ENCODE assay signal across 10 cellular contexts in genomic region chr17:49730078-49730786, GRCh38. TPM values are rescaled to one million over a fixed set of nuclear protein-coding genes. Genes with fewer than 3 reads are reported as not detected.
DNase-seq lines count a peak whose midpoint lies in the region; ATAC-seq and TF ChIP-seq lines count a peak whose summit lies in the region.
"Had no signal": no experiment of that assay in that cellular context is flagged by ENCODE, and none has a peak within 500 bp of the region (broad histone marks: within the 10 kb centered on the region; RNA-seq: fewer than 3 reads in every experiment).

No MANE protein-coding gene starts in this region.

- H3K27me3 Mint-ChIP-seq in CD8-positive, alpha-beta T cell (ENCODE audit: low read depth) = no peaks in the 10 kb centered on the region

- peaks cover 79% of the 10 kb centered on the region for H3K36me3 Mint-ChIP-seq in CD8-positive, alpha-beta T cell

- H3K27me3 ChIP-seq in CD8-positive, alpha-beta T cell (ENCODE audit: insufficient read depth, low read length) = no peaks in the 10 kb centered on the region
- no peaks in the 10 kb centered on the region for H3K27me3 ChIP-seq in psoas muscle (ENCODE audit: insufficient read depth in 3 of 3, low read length in 2 of 3)

- peaks cover 26% of the 10 kb centered on the region for H3K4me1 ChIP-seq in CD8-positive, alpha-beta T cell (ENCODE audit: insufficient read depth, low read length)
- peaks cover 26% of the 10 kb centered on the region for H3K4me1 ChIP-seq in psoas muscle

- H3K4me3 ChIP-seq in CD8-positive, alpha-beta T cell (ENCODE audit: low read depth, low read length) = no peak overlapping the region
- no peak overlapping the region for H3K4me3 ChIP-seq in psoas muscle

- no peak for TF ChIP-seq CTCF in CD8-positive, alpha-beta T cell (IDR thresholded peaks at IDR 0.05)
- TF ChIP-seq CTCF in psoas muscle (IDR thresholded peaks at IDR 0.05) = no peak

- WGBS in psoas muscle, 3 donors = 1 to 9% (median 3%) methylated on average over 4 of the region's 4 CpGs

- no peaks in the 10 kb centered on the region for H3K9me3 ChIP-seq in CD8-positive, alpha-beta T cell (ENCODE audit: low read length)
- H3K9me3 ChIP-seq in psoas muscle = no peaks in the 10 kb centered on the region

- ATAC-seq in CD8-positive, alpha-beta T cell = no peak
- peak; percentile 72 to 94 (median 92) for ATAC-seq in psoas muscle
- ATAC-seq in GM21576 (IDR thresholded peaks at IDR 0.05; ENCODE audit: unreplicated experiment) = no peak
- ATAC-seq in GM19455 (IDR thresholded peaks at IDR 0.05; ENCODE audit: unreplicated experiment) = no peak

- peaks cover 58% of the 10 kb centered on the region for H3K4me1 Mint-ChIP-seq in CD8-positive, alpha-beta T cell (ENCODE audit: low read depth)
- H3K4me1 Mint-ChIP-seq: neural crest cell had no signal

- no peak overlapping the region for H3K27ac ChIP-seq in CD8-positive, alpha-beta T cell (ENCODE audit: low read depth, low read length)
- peak overlapping the region; percentile 43 for H3K27ac ChIP-seq in psoas muscle

- H3K4me3 Mint-ChIP-seq in CD8-positive, alpha-beta T cell = no peak overlapping the region
- H3K4me3 Mint-ChIP-seq: neural crest cell had no signal

- no peak for DNase-seq in CD8-positive, alpha-beta T cell
- peak; percentile 53 for DNase-seq in amniotic epithelial cell (ENCODE audit: low read depth)
- peak; percentile 88 for DNase-seq in cardiac septum (ENCODE audit: low spot score)
- peak; percentile 74 to 86 for DNase-seq in psoas muscle
- no peak for DNase-seq in NCI-H2227 (lab: John Stamatoyannopoulos, UW; ENCODE audit: unreplicated experiment)
- no peak for DNase-seq in stimulated activated CD4-positive, alpha-beta T cell treated with anti-CD3 and anti-CD28 coated beads, Interleukin-4, amount 100 ng/mL, for 1 hour
- DNase-seq: NCI-H510A had no signal

- POLR2A ChIA-PET in CD8-positive, alpha-beta T cell (lab: Charles Lee) = interaction anchor here (0.7 to 1.3 kb wide), 4 partner anchors 10 to 811 kb away, joined by 3 to 6 read pairs (median 4); no protein-coding TSS in a partner anchor

- H3K36me3 ChIP-seq in CD8-positive, alpha-beta T cell (ENCODE audit: insufficient read depth, low read length) = peaks cover 26% of the 10 kb centered on the region
- H3K36me3 ChIP-seq in psoas muscle (ENCODE audit: insufficient read depth in 1 of 2, low read depth in 1 of 2) = no peaks in the 10 kb centered on the region

- intact Hi-C loops in CD8-positive, alpha-beta T cell (cut with DNase I, micrococcal nuclease) = no loop called here
- intact Hi-C loops in cardiac septum (cut with DNase I) = no loop called here
- intact Hi-C loops in psoas muscle (cut with DNase I) = no loop called here

- peaks cover 2% of the 10 kb centered on the region for H3K9me3 Mint-ChIP-seq in CD8-positive, alpha-beta T cell
- H3K9me3 Mint-ChIP-seq: neural crest cell had no signal

- CTCF ChIA-PET in CD8-positive, alpha-beta T cell (lab: Charles Lee) = interaction anchor here (1.0 to 1.6 kb wide), 2 partner anchors 49 to 121 kb away, joined by 3 to 4 read pairs; no protein-coding TSS in a partner anchor

- H3K27ac Mint-ChIP-seq in CD8-positive, alpha-beta T cell = peak overlapping the region; percentile 85

RNA-seq across cellular contexts. Expression of gene SLC35B1, which starts 22.5 kb away (rescaled TPM):
- total RNA-seq in CD8-positive, alpha-beta T cell = 10 to 100 TPM; 57.7 to 64.2 TPM
- total RNA-seq in cardiac septum (73.8 TPM), psoas muscle (10 to 100 TPM; 39.5 to 69.5 (median 60.9) TPM)
- 10 to 100 TPM; 60.7 to 85.7 (median 83.5) TPM for polyA plus RNA-seq in psoas muscle

RNA-seq across cellular contexts. Expression of gene FAM117A, which starts 33.7 kb away (rescaled TPM):
- 10 to 100 TPM; 23.4 to 28.7 TPM for total RNA-seq in CD8-positive, alpha-beta T cell
- 5.8 TPM for total RNA-seq in cardiac septum
- 1 to 10 TPM in 3 of 4 donors, under 1 TPM in 1; 0.71 to 5.1 (median 2.2) TPM for total RNA-seq in psoas muscle
- polyA plus RNA-seq in psoas muscle = 1 to 10 TPM; 1.8 to 2.7 (median 2.1) TPM

RNA-seq across cellular contexts. Expression of gene SPOP, which starts 52.3 kb away (rescaled TPM):
- 10 to 100 TPM; 30.5 to 34.3 TPM for total RNA-seq in CD8-positive, alpha-beta T cell
- 68.3 TPM for total RNA-seq in cardiac septum
- 10 to 100 TPM; 37.1 to 59.7 (median 52.0) TPM for total RNA-seq in psoas muscle
- 10 to 100 TPM; 31.2 to 64.9 (median 35.5) TPM for polyA plus RNA-seq in psoas muscle

RNA-seq across cellular contexts. Expression of gene KAT7, which starts 58.2 kb away (rescaled TPM):
- total RNA-seq in CD8-positive, alpha-beta T cell = 100 to 1,000 TPM; 170 to 189 TPM
- total RNA-seq in cardiac septum (63.2 TPM), psoas muscle (10 to 100 TPM; 27.6 to 60.7 (median 54.7) TPM)
- 10 to 100 TPM; 15.4 to 34.1 (median 16.5) TPM for polyA plus RNA-seq in psoas muscle

Comparison
In these comparisons a context has a peak if more than half of its experiments do, and no peak if none do; other contexts are left out.
1. ATAC-seq: peak in psoas muscle (4 of 4); none in CD8-positive, alpha-beta T cell (single experiment), GM21576 (single experiment) and GM19455 (single experiment).
2. DNase-seq: peak in amniotic epithelial cell (single experiment), cardiac septum (single experiment) and psoas muscle (2 of 2); none in CD8-positive, alpha-beta T cell (0 of 7), NCI-H2227 (single experiment) and stimulated activated CD4-positive, alpha-beta T cell treated with anti-CD3 and anti-CD28 coated beads, Interleukin-4, amount 100 ng/mL, for 1 hour (single experiment).